Comparison of ENCODE assay signal across 15 cellular contexts in genomic region chr4:12242354-12242753, GRCh38.
DNase-seq lines count a peak whose midpoint lies in the region; ATAC-seq and TF ChIP-seq lines count a peak whose summit lies in the region.
"Had no signal": no experiment of that assay in that cellular context is flagged by ENCODE, and none has a peak within 500 bp of the region (broad histone marks: within the 10 kb centered on the region; RNA-seq: fewer than 3 reads in every experiment).

No MANE protein-coding gene starts in this region.

- H3K4me3 ChIP-seq in GM23338 = no peak overlapping the region
- no peak overlapping the region for H3K4me3 ChIP-seq in fibroblast of pulmonary artery (replicated peaks; ENCODE audit: low read depth, low read length)
- H3K4me3 ChIP-seq in mesendoderm (ENCODE audit: low read length) = no peak overlapping the region
- H3K4me3 ChIP-seq in upper lobe of right lung = no peak overlapping the region
- H3K4me3 ChIP-seq: K562 had no signal

- no peak overlapping the region for H3K18ac ChIP-seq in mesendoderm (ENCODE audit: low read length)

- no peak overlapping the region for H3K4me3 Mint-ChIP-seq in GM23338
- H3K4me3 Mint-ChIP-seq: CD4-positive, alpha-beta T cell had no signal

- H3K4me1 ChIP-seq in GM23338 (ENCODE audit: insufficient read depth) (peaks cover 18% of the 10 kb centered on the region), mesendoderm (ENCODE audit: control insufficient read depth, low read depth, low read length) (no peaks in the 10 kb centered on the region), upper lobe of right lung (no peaks in the 10 kb centered on the region)

- H4K8ac ChIP-seq in mesendoderm (ENCODE audit: low read depth, low read length) = no peak overlapping the region

- H4K20me1 ChIP-seq in GM23338 (replicated peaks; ENCODE audit: insufficient read depth) = no peaks in the 10 kb centered on the region

- TF ChIP-seq CTCF in GM23338 (conservative IDR thresholded peaks at IDR 0.05; ENCODE audit: low read depth in 2 of 2) (no peak), fibroblast of pulmonary artery (IDR thresholded peaks at IDR 0.05; ENCODE audit: low read length, missing control alignments) (no peak), upper lobe of right lung (IDR thresholded peaks at IDR 0.05) (no peak)

- H3K56ac ChIP-seq in mesendoderm (ENCODE audit: low read length) = no peak overlapping the region

- peaks cover 39% of the 10 kb centered on the region for H3K4me1 Mint-ChIP-seq in GM23338

- no peak overlapping the region for H2AFZ ChIP-seq in GM23338

- ATAC-seq in GM23338 (no peak), upper lobe of right lung (peak; percentile 29)
- ATAC-seq: HCT116, K562 had no signal

- H3K36me3 Mint-ChIP-seq in GM23338 (ENCODE audit: low read depth) = no peaks in the 10 kb centered on the region

- H4K5ac ChIP-seq in mesendoderm (ENCODE audit: low read length) = no peak overlapping the region

- no peaks in the 10 kb centered on the region for H3K27me3 Mint-ChIP-seq in GM23338 (ENCODE audit: insufficient read depth, low read depth, poor library complexity)
- H3K27me3 Mint-ChIP-seq: CD4-positive, alpha-beta T cell had no signal

- H2AK5ac ChIP-seq in mesendoderm (ENCODE audit: low read length) = no peak overlapping the region

- no peaks in the 10 kb centered on the region for H3K79me1 ChIP-seq in mesendoderm (ENCODE audit: low read length)

- no peaks in the 10 kb centered on the region for H3K27me3 ChIP-seq in GM23338 (ENCODE audit: insufficient read depth)
- no peaks in the 10 kb centered on the region for H3K27me3 ChIP-seq in mesendoderm (ENCODE audit: insufficient read depth, low read length, poor library complexity)
- no peaks in the 10 kb centered on the region for H3K27me3 ChIP-seq in upper lobe of right lung

- H3K4me2 ChIP-seq in GM23338 (0 out of 2 replicates have a peak overlapping the region, but pooled peaks have one; percentile 18), mesendoderm (ENCODE audit: low read length) (no peak overlapping the region)

- no peak overlapping the region for H2BK120ac ChIP-seq in mesendoderm (ENCODE audit: low read depth, low read length)

- H3K27ac ChIP-seq in GM23338 (ENCODE audit: low read depth) (no peak overlapping the region), mesendoderm (ENCODE audit: low read depth, low read length) (no peak overlapping the region), upper lobe of right lung (no peak overlapping the region)
- H3K27ac ChIP-seq: HL-60 had no signal

- no peak for DNase-seq in GM23338 (ENCODE audit: low spot score)
- peak; percentile 55 for DNase-seq in fibroblast of pulmonary artery (ENCODE audit: low read depth)
- DNase-seq in mesendoderm = peak; percentile 9
- DNase-seq in upper lobe of right lung = no peak
- DNase-seq in NCI-H82 treated with DMSO at 0.1 percent for 48 hours (lab: John Stamatoyannopoulos, UW; ENCODE audit: unreplicated experiment) = no peak
- DNase-seq in SW480 (ENCODE audit: low spot score) = no peak
- DNase-seq in stimulated activated naive CD4-positive, alpha-beta T cell treated with Interleukin-2 at 50 U/mL for 16 hours (lab: John Stamatoyannopoulos, UW) = no peak
- DNase-seq: 8988T; C1 segment of cervical spinal cord; CD4-positive, alpha-beta T cell; DND-41; GDM1 had no signal

- H3K79me2 ChIP-seq in GM23338 (replicated peaks; ENCODE audit: insufficient read depth) (no peaks in the 10 kb centered on the region), mesendoderm (ENCODE audit: control insufficient read depth, insufficient read depth, low read length) (no peaks in the 10 kb centered on the region)

- H3K27ac Mint-ChIP-seq in GM23338 = no peak overlapping the region
- H3K27ac Mint-ChIP-seq: CD4-positive, alpha-beta T cell had no signal

- WGBS in mesendoderm (ENCODE audit: extremely low coverage, insufficient coverage, low lambda C conversion rate) = no CpG with 5 or more reads among the region's 2 CpGs

- H2BK5ac ChIP-seq in mesendoderm (ENCODE audit: low read length) = no peak overlapping the region

- H2BK15ac ChIP-seq in mesendoderm (replicated peaks; ENCODE audit: low read depth) = peak overlapping the region; percentile 74

- H3K9me3 Mint-ChIP-seq in GM23338 = peaks cover 2% of the 10 kb centered on the region; the same call in 1 of the 3 replicates

- H3K9me2 ChIP-seq in GM23338 (ENCODE audit: insufficient read depth) = no peaks in the 10 kb centered on the region

- H3K23ac ChIP-seq in mesendoderm (ENCODE audit: low read length) = no peak overlapping the region

- intact Hi-C loops in upper lobe of right lung (cut with DNase I) = no loop called here

- no peaks in the 10 kb centered on the region for H3F3A ChIP-seq in GM23338 (replicated peaks; ENCODE audit: low read depth)

- no peak overlapping the region for H3K4ac ChIP-seq in mesendoderm (ENCODE audit: low read depth, low read length)

- H3K36me3 ChIP-seq in GM23338 (ENCODE audit: insufficient read depth) = no peaks in the 10 kb centered on the region
- no peaks in the 10 kb centered on the region for H3K36me3 ChIP-seq in mesendoderm (ENCODE audit: control insufficient read depth, insufficient read depth, low read length)
- H3K36me3 ChIP-seq in upper lobe of right lung = no peaks in the 10 kb centered on the region

- H3K9ac ChIP-seq in mesendoderm (ENCODE audit: low read length) = no peak overlapping the region

- H3K9me3 ChIP-seq in upper lobe of right lung = no peaks in the 10 kb centered on the region

TF ChIP-seq in GM23338, 12 proteins besides CTCF, POLR2A, EP300 and RAD21 (continues in another document):
- TF ChIP-seq STAT1 (IDR thresholded peaks at IDR 0.05; ENCODE audit: unreplicated experiment) (no peak), REST (IDR thresholded peaks at IDR 0.05; ENCODE audit: unreplicated experiment) (no peak), JUNB (IDR thresholded peaks at IDR 0.05; ENCODE audit: unreplicated experiment) (no peak), POLR2AphosphoS5 (IDR thresholded peaks at IDR 0.05; ENCODE audit: low read depth) (no peak), ZNF114 (CRISPR knock-in tag; IDR thresholded peaks at IDR 0.05) (no peak), EZH2 (IDR thresholded peaks at IDR 0.05; ENCODE audit: low read depth, unreplicated experiment) (no peak), CREB1 (CRISPR knock-in tag; IDR thresholded peaks at IDR 0.05; ENCODE audit: low read depth) (no peak), EZH2phosphoT487 (IDR thresholded peaks at IDR 0.05; ENCODE audit: unreplicated experiment) (no peak), NANOG (IDR thresholded peaks at IDR 0.05; ENCODE audit: borderline replicate concordance) (no peak), ZNF331 (CRISPR knock-in tag; IDR thresholded peaks at IDR 0.05; ENCODE audit: low read depth) (no peak)

Comparison
In these comparisons a context has a peak if more than half of its experiments do, and no peak if none do; other contexts are left out.
1. DNase-seq: peak in fibroblast of pulmonary artery (single experiment) and mesendoderm (single experiment); none in GM23338 (single experiment), upper lobe of right lung (single experiment), NCI-H82 treated with DMSO at 0.1 percent for 48 hours (single experiment), SW480 (single experiment) and stimulated activated naive CD4-positive, alpha-beta T cell treated with Interleukin-2 at 50 U/mL for 16 hours (single experiment).